14 cellular contexts compared by ENCODE assay signal in the genomic region with DNA sequence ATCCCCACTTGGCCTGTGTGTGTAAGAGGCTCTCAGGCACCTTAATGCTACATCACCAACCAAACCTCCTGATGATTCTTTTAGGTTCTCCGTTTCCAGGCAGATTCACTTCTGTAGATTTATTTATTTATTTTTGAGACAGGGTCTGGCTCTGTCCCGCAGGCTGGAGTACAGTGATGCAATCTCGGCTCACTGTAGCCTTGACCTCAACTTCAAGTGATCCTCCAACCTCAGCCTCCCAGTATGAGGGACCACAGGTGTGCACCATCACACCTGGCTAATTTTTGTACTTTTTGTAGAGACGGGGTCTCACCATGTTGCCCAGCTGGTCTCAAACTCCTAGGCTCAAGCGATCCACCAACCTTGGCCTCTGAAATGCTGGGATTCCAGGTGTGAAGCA. TPM values are rescaled to one million over a fixed set of nuclear protein-coding genes. Genes with fewer than 3 reads are reported as not detected.
DNase-seq lines count a peak whose midpoint lies in the region; ATAC-seq and TF ChIP-seq lines count a peak whose summit lies in the region.
"Had no signal": no experiment of that assay in that cellular context is flagged by ENCODE, and none has a peak within 500 bp of the region (broad histone marks: within the 10 kb centered on the region; RNA-seq: fewer than 3 reads in every experiment).

No MANE protein-coding gene starts in this region.

- H3K18ac ChIP-seq in IMR-90 (ENCODE audit: low read depth, low read length): no peak overlapping the region

- no peak overlapping the region for H4K8ac ChIP-seq in IMR-90 (ENCODE audit: low read depth in 2 of 2, low read length in 2 of 2)

- peaks cover 69% of the 10 kb centered on the region for H3K4me1 Mint-ChIP-seq in Caco-2 (ENCODE audit: low read depth, unreplicated experiment)
- H3K4me1 Mint-ChIP-seq in neural progenitor cell: peaks cover 70% of the 10 kb centered on the region
- H3K4me1 Mint-ChIP-seq in type B pancreatic cell (ENCODE audit: unreplicated experiment): peaks cover 67% of the 10 kb centered on the region
- H3K4me1 Mint-ChIP-seq in CD8-positive, alpha-beta memory T cell: peaks cover 9 to 16% (median 12%) of the 10 kb centered on the region in 3 donors

- no peak overlapping the region for H3K56ac ChIP-seq in IMR-90 (ENCODE audit: extremely low read depth, insufficient read depth, low read length)

- POLR2A ChIA-PET in Caco-2 (lab: Charles Lee): interaction anchor here (0.5 to 2.3 kb wide), 4 partner anchors 28 to 97 kb away, joined by 3 to 14 read pairs (median 8); no protein-coding TSS in a partner anchor
- POLR2A ChIA-PET in IMR-90 (lab: Charles Lee; ENCODE audit: unreplicated experiment): interaction anchor here (1.0 kb wide), 1 partner anchor 97 kb away, joined by 6 read pairs; no protein-coding TSS in a partner anchor
- POLR2A ChIA-PET in CD8-positive, alpha-beta memory T cell (lab: Charles Lee): no interaction called here

- H3K36me3 Mint-ChIP-seq in Caco-2 (ENCODE audit: insufficient read depth, unreplicated experiment) (peaks cover 16% of the 10 kb centered on the region), neural progenitor cell (no peaks in the 10 kb centered on the region), type B pancreatic cell (no peaks in the 10 kb centered on the region)
- no peaks in the 10 kb centered on the region for H3K36me3 Mint-ChIP-seq in CD8-positive, alpha-beta memory T cell
- H3K36me3 Mint-ChIP-seq: CD14-positive monocyte; CD4-positive, alpha-beta memory T cell; CD4-positive, CD25-positive, alpha-beta regulatory T cell had no signal

- no peak overlapping the region for H2BK15ac ChIP-seq in IMR-90 (ENCODE audit: low read depth, low read length)

- no peak overlapping the region for H4K5ac ChIP-seq in IMR-90 (ENCODE audit: low read depth, low read length)

- H3K4me3 ChIP-seq in Caco-2 (ENCODE audit: low read depth, low read length): no peak overlapping the region
- H3K4me3 ChIP-seq in IMR-90 (ENCODE audit: insufficient read depth, low read depth, low read length): no peak overlapping the region
- no peak overlapping the region for H3K4me3 ChIP-seq in neural progenitor cell
- H3K4me3 ChIP-seq in lower leg skin (ENCODE audit: low read depth, poor library complexity, severe bottlenecking): no peak overlapping the region
- H3K4me3 ChIP-seq in CD8-positive, alpha-beta memory T cell (ENCODE audit: low read length): no peak overlapping the region
- H3K4me3 ChIP-seq: BLaER1 had no signal

- H2BK120ac ChIP-seq in IMR-90 (ENCODE audit: low read depth, low read length): no peak overlapping the region

- H3K27me3 ChIP-seq in Caco-2 (replicated peaks; ENCODE audit: control insufficient read depth, insufficient read depth, low read length) (no peaks in the 10 kb centered on the region), IMR-90 (ENCODE audit: control insufficient read depth, insufficient read depth, low read length) (peaks cover under 1% of the 10 kb centered on the region), neural progenitor cell (no peaks in the 10 kb centered on the region)
- no peaks in the 10 kb centered on the region for H3K27me3 ChIP-seq in CD8-positive, alpha-beta memory T cell (ENCODE audit: insufficient read depth, low read length, poor library complexity, severe bottlenecking)
- H3K27me3 ChIP-seq: BE2C, BLaER1 had no signal

- no peak overlapping the region for H2AFZ ChIP-seq in IMR-90 (replicated peaks; ENCODE audit: low read length, poor library complexity)
- no peak overlapping the region for H2AFZ ChIP-seq in neural progenitor cell (replicated peaks)

- no peaks in the 10 kb centered on the region for H3K9me3 ChIP-seq in Caco-2
- no peaks in the 10 kb centered on the region for H3K9me3 ChIP-seq in IMR-90 (ENCODE audit: control insufficient read depth, insufficient read depth, low read length)
- no peaks in the 10 kb centered on the region for H3K9me3 ChIP-seq in neural progenitor cell (ENCODE audit: low read depth)
- no peaks in the 10 kb centered on the region for H3K9me3 ChIP-seq in CD8-positive, alpha-beta memory T cell (ENCODE audit: low read length)
- H3K9me3 ChIP-seq: BE2C, BLaER1 had no signal

- peak overlapping the region; percentile 84; the same call in 1 of the 2 replicates for H2AK5ac ChIP-seq in IMR-90 (ENCODE audit: low read depth, low read length)

- no peaks in the 10 kb centered on the region for H4K20me1 ChIP-seq in IMR-90 (ENCODE audit: insufficient read depth, low read length)
- no peaks in the 10 kb centered on the region for H4K20me1 ChIP-seq in neural progenitor cell (ENCODE audit: low read depth)
- H4K20me1 ChIP-seq: BLaER1 had no signal

- H3K79me2 ChIP-seq in neural progenitor cell (ENCODE audit: low read depth): no peaks in the 10 kb centered on the region

- H4K91ac ChIP-seq in IMR-90 (ENCODE audit: insufficient read depth, low read depth, low read length): no peak overlapping the region

- no peak overlapping the region for H2BK20ac ChIP-seq in IMR-90 (ENCODE audit: low read depth, low read length)

- TF ChIP-seq RAD21 in IMR-90 (IDR thresholded peaks at IDR 0.05; ENCODE audit: low read length): no peak

- TF ChIP-seq POLR2A in IMR-90 (IDR thresholded peaks at IDR 0.05; ENCODE audit: low read depth, low read length) (no peak), lower leg skin (IDR thresholded peaks at IDR 0.05) (no peak)

- no peak overlapping the region for H2AK9ac ChIP-seq in IMR-90 (replicated peaks; ENCODE audit: low read depth, low read length, poor library complexity)

- H3K79me1 ChIP-seq in IMR-90 (ENCODE audit: low read depth in 1 of 2, low read length in 2 of 2): no peaks in the 10 kb centered on the region

- no peaks in the 10 kb centered on the region for H3K9me3 Mint-ChIP-seq in Caco-2 (ENCODE audit: unreplicated experiment)
- no peaks in the 10 kb centered on the region for H3K9me3 Mint-ChIP-seq in neural progenitor cell
- no peaks in the 10 kb centered on the region for H3K9me3 Mint-ChIP-seq in type B pancreatic cell
- no peaks in the 10 kb centered on the region for H3K9me3 Mint-ChIP-seq in CD8-positive, alpha-beta memory T cell
- H3K9me3 Mint-ChIP-seq: CD4-positive, alpha-beta memory T cell; CD4-positive, CD25-positive, alpha-beta regulatory T cell had no signal

- no peaks in the 10 kb centered on the region; the same call in 1 of the 2 replicates for H3K9me1 ChIP-seq in IMR-90 (ENCODE audit: insufficient read depth, low read length)

- H3K27ac ChIP-seq in IMR-90 (ENCODE audit: insufficient read depth, low read length) (no peak overlapping the region), neural progenitor cell (no peak overlapping the region)
- no peak overlapping the region for H3K27ac ChIP-seq in CD8-positive, alpha-beta memory T cell (ENCODE audit: low read depth, low read length)
- H3K27ac ChIP-seq: BLaER1 had no signal

- ATAC-seq in IMR-90 (ENCODE audit: low read depth): no peak

- no peak overlapping the region for H3K4me3 Mint-ChIP-seq in Caco-2 (ENCODE audit: unreplicated experiment)
- H3K4me3 Mint-ChIP-seq in neural progenitor cell: peak overlapping the region; percentile 18
- no peak overlapping the region for H3K4me3 Mint-ChIP-seq in type B pancreatic cell
- H3K4me3 Mint-ChIP-seq in CD8-positive, alpha-beta memory T cell: no peak overlapping the region
- H3K4me3 Mint-ChIP-seq: CD14-positive monocyte; CD4-positive, alpha-beta memory T cell; CD4-positive, CD25-positive, alpha-beta regulatory T cell had no signal

- no peaks in the 10 kb centered on the region for H3K36me3 ChIP-seq in Caco-2 (ENCODE audit: control insufficient read depth, insufficient read depth, low read length)
- H3K36me3 ChIP-seq in IMR-90 (ENCODE audit: control insufficient read depth, insufficient read depth, low read length): no peaks in the 10 kb centered on the region
- H3K36me3 ChIP-seq in neural progenitor cell: no peaks in the 10 kb centered on the region
- H3K36me3 ChIP-seq in CD8-positive, alpha-beta memory T cell (ENCODE audit: insufficient read depth, low read length): no peaks in the 10 kb centered on the region
- H3K36me3 ChIP-seq: BE2C, BLaER1 had no signal

- BruUV-seq in Caco-2 (replicated peaks; lab: Mats Ljungman, UMichigan): no TSS peak
- no TSS peak for BruUV-seq in IMR-90 (replicated peaks; lab: Mats Ljungman, UMichigan)

- dilution Hi-C loops in IMR-90 (cut with HindIII; ENCODE audit: low sequenced_read_pairs, unreplicated experiment): no loop called here

- H2BK5ac ChIP-seq in IMR-90 (ENCODE audit: low read depth, low read length, poor library complexity, severe bottlenecking): no peak overlapping the region

- CTCF ChIA-PET in Caco-2 (lab: Charles Lee): interaction anchor here (0.6 to 5.3 kb wide), 14 partner anchors 9 to 307 kb away, joined by 3 to 208 read pairs (median 3); a partner anchor contains a TSS
- CTCF ChIA-PET in IMR-90 (lab: Yijun Ruan, JAX): interaction anchor here (0.6 to 3.0 kb wide), 11 partner anchors 9 to 190 kb away, joined by 3 to 82 read pairs (median 4); a partner anchor contains a TSS
- CTCF ChIA-PET in CD8-positive, alpha-beta memory T cell (lab: Charles Lee): interaction anchor here (0.7 to 5.8 kb wide), 14 partner anchors 9 to 104 kb away, joined by 3 to 120 read pairs (median 5); a partner anchor contains a TSS

- in situ Hi-C loops in IMR-90 (cut with MboI; ENCODE audit: low sequenced_read_pairs): loop anchor here (5.0 kb wide), 2 partner anchors 97 to 152 kb away; no protein-coding TSS in a partner anchor

- H3K4ac ChIP-seq in IMR-90 (ENCODE audit: low read depth, low read length): no peak overlapping the region

- H3K23ac ChIP-seq in IMR-90 (ENCODE audit: low read depth, low read length): no peak overlapping the region

- H3F3A ChIP-seq in neural progenitor cell (ENCODE audit: low read depth): no peaks in the 10 kb centered on the region

- H3K27me3 Mint-ChIP-seq in Caco-2 (ENCODE audit: insufficient read depth, unreplicated experiment) (no peaks in the 10 kb centered on the region), neural progenitor cell (ENCODE audit: insufficient read depth, low read depth) (peaks cover 5% of the 10 kb centered on the region), type B pancreatic cell (peaks cover 4% of the 10 kb centered on the region)
- peaks cover 2 to 6% of the 10 kb centered on the region in 2 donors for H3K27me3 Mint-ChIP-seq in CD8-positive, alpha-beta memory T cell

- WGBS in IMR-90 (ENCODE audit: extremely low coverage in 2 of 2, insufficient read length in 1 of 2), 2 experiments: 94% methylated on average over 3 of the region's 5 CpGs; no CpG with 5 or more reads in 1 of the 2 experiments
- 89% methylated on average over 5 of the region's 5 CpGs for WGBS in lower leg skin, 2 donors

- intact Hi-C loops in Caco-2 (cut with micrococcal nuclease; ENCODE audit: unreplicated experiment): loop anchor here (1.0 kb wide), 1 partner anchor 98 kb away; no protein-coding TSS in a partner anchor
- intact Hi-C loops in IMR-90 (cut with micrococcal nuclease): no loop called here
- intact Hi-C loops in lower leg skin (cut with DNase I; ENCODE audit: low total_unique reads): no loop called here

- H3K27ac Mint-ChIP-seq in Caco-2 (ENCODE audit: unreplicated experiment) (peak overlapping the region; percentile 90), neural progenitor cell (peak overlapping the region; percentile 59), type B pancreatic cell (peak overlapping the region; percentile 73)
- H3K27ac Mint-ChIP-seq in CD8-positive, alpha-beta memory T cell: no peak overlapping the region
- H3K27ac Mint-ChIP-seq: CD4-positive, CD25-positive, alpha-beta regulatory T cell had no signal

- peaks cover 68% of the 10 kb centered on the region for H3K4me1 ChIP-seq in Caco-2
- peaks cover 5% of the 10 kb centered on the region for H3K4me1 ChIP-seq in IMR-90 (ENCODE audit: control insufficient read depth, insufficient read depth, low read length)
- H3K4me1 ChIP-seq in neural progenitor cell: peaks cover 25% of the 10 kb centered on the region
- H3K4me1 ChIP-seq in CD8-positive, alpha-beta memory T cell (ENCODE audit: insufficient read depth, low read length): peaks cover 3% of the 10 kb centered on the region
- H3K4me1 ChIP-seq: BE2C had no signal

- no peak overlapping the region for H3K14ac ChIP-seq in IMR-90 (replicated peaks; ENCODE audit: low read depth, low read length)

- no peak overlapping the region for H3K4me2 ChIP-seq in IMR-90 (ENCODE audit: low read depth, low read length)
- H3K4me2 ChIP-seq in neural progenitor cell: no peak overlapping the region
- H3K4me2 ChIP-seq: BLaER1 had no signal

- DNase-seq in Caco-2: no peak
- no peak for DNase-seq in IMR-90
- no peak for DNase-seq in neural progenitor cell (ENCODE audit: low spot score)
- DNase-seq in type B pancreatic cell (ENCODE audit: extremely low spot score, unreplicated experiment): no peak
- DNase-seq in lower leg skin (ENCODE audit: low spot score in 2 of 2): no peak
- no peak for DNase-seq in GOT3 (lab: John Stamatoyannopoulos, UW)
- no peak for DNase-seq in CD8-positive, alpha-beta memory T cell
- DNase-seq: 8988T, GF-D8 had no signal

- TF ChIP-seq CTCF in Caco-2 (IDR thresholded peaks at IDR 0.05; ENCODE audit: insufficient read depth in 1 of 2, low read depth in 1 of 2, low read length in 1 of 2, severe bottlenecking in 1 of 2, unreplicated experiment in 1 of 2): no peak
- TF ChIP-seq CTCF in IMR-90 (conservative IDR thresholded peaks at IDR 0.05; ENCODE audit: low read depth, low read length): no peak
- TF ChIP-seq CTCF in neural progenitor cell (IDR thresholded peaks at IDR 0.05): no peak
- no peak for TF ChIP-seq CTCF in type B pancreatic cell (conservative IDR thresholded peaks at IDR 0.05)
- no peak for TF ChIP-seq CTCF in lower leg skin (IDR thresholded peaks at IDR 0.05)

- no peak overlapping the region for H3K9ac ChIP-seq in IMR-90 (ENCODE audit: low read depth, low read length)
- H3K9ac ChIP-seq in neural progenitor cell: no peak overlapping the region
- H3K9ac ChIP-seq: BLaER1 had no signal

RNA-seq across cellular contexts. Expression of a gene that starts 12.7 kb away (rescaled TPM):
- total RNA-seq in Caco-2 (2022) (0.72 and 1.7 TPM in 2 replicates), IMR-90 (2012; rRNA removed) (0.72 and 0.83 TPM in 2 replicates), neural progenitor cell (ENCODE audit: low replicate concordance) (0.59 TPM in 1 of 2 replicates, not detected in the other), type B pancreatic cell (ENCODE audit: low replicate concordance) (5.7 and 17.2 TPM in 2 replicates), lower leg skin (1 to 10 TPM; 1.9 to 7.9 (median 3.7) TPM)
- 0.48 and 0.52 TPM in 2 replicates for polyA plus RNA-seq in IMR-90 (2012; rRNA removed)
- 0.40 and 0.52 TPM in 2 replicates for polyA plus RNA-seq in IMR-90 (2012; cell fraction: cytosol; rRNA removed)
- 0.32 and 0.38 TPM in 2 replicates for polyA plus RNA-seq in IMR-90 (2012; cell fraction: nucleus; rRNA removed; ENCODE audit: low replicate concordance)
- 1 to 10 TPM in 1 of 2 experiments, under 1 TPM in 1; 0.86 to 1.2 TPM for total RNA-seq in CD8-positive, alpha-beta memory T cell
- polyA plus RNA-seq in CD8-positive, alpha-beta memory T cell: 5.4 TPM

Comparison
In these comparisons a context has a peak if more than half of its experiments do, and no peak if none do; other contexts are left out.
1. H3K27ac Mint-ChIP-seq: peak in Caco-2 (single experiment), neural progenitor cell (single experiment) and type B pancreatic cell (single experiment); none in CD8-positive, alpha-beta memory T cell (0 of 8).